9 cellular contexts compared by ENCODE assay signal in genomic region chr16:84741351-84741791, GRCh38. TPM values are rescaled to one million over a fixed set of nuclear protein-coding genes. Genes with fewer than 3 reads are reported as not detected.
DNase-seq lines count a peak whose midpoint lies in the region; ATAC-seq, FAIRE-seq and TF ChIP-seq lines count a peak whose summit lies in the region.
"Had no signal": no experiment of that assay in that cellular context is flagged by ENCODE, and none has a peak within 500 bp of the region (broad histone marks: within the 10 kb centered on the region; RNA-seq: fewer than 3 reads in every experiment).

No MANE protein-coding gene starts in this region.

- peaks cover 30% of the 10 kb centered on the region for H3K4me1 Mint-ChIP-seq in activated B cell treated with CpG ODN at 0.5 μM for 24 hours

- peak overlapping the region; percentile 0 for H3K27ac Mint-ChIP-seq in activated B cell treated with CpG ODN at 0.5 μM for 24 hours

- no peak overlapping the region for H3K4me3 Mint-ChIP-seq in activated B cell treated with CpG ODN at 0.5 μM for 24 hours

- intact Hi-C loops in activated B cell treated with CpG ODN at 0.5 μM for 24 hours (cut with micrococcal nuclease) = no loop called here

- no peak for TF ChIP-seq CTCF in activated B cell treated with CpG ODN at 0.5 μM for 24 hours (IDR thresholded peaks at IDR 0.05)

- ATAC-seq in activated B cell treated with CpG ODN at 0.5 μM for 24 hours (ENCODE audit: low read depth) = no peak

- DNase-seq in stimulated activated CD4-positive, alpha-beta T cell treated with anti-CD3 and anti-CD28 coated beads, Interleukin-15, amount 100 ng/mL, for 24 hours = peak; percentile 41
- no peak for DNase-seq in stimulated activated CD4-positive, alpha-beta T cell treated with anti-CD3 and anti-CD28 coated beads, Interleukin-2, amount 100 ng/mL, for 24 hours
- DNase-seq in activated B cell treated with CpG ODN at 0.5 μM for 24 hours (no peak), iris pigment epithelial cell (ENCODE audit: low read depth) (peak; percentile 40), SKM-1 (lab: John Stamatoyannopoulos, UW; ENCODE audit: unreplicated experiment) (no peak), SK-N-DZ (ENCODE audit: low spot score) (no peak), AML-193 (lab: John Stamatoyannopoulos, UW) (no peak), HTR-8/SVneo (ENCODE audit: insufficient read length, low spot score) (no peak)
- DNase-seq: NCI-H748 treated with DMSO at 0.1 percent for 48 hours had no signal

- peaks cover 67% of the 10 kb centered on the region for H3K36me3 Mint-ChIP-seq in activated B cell treated with CpG ODN at 0.5 μM for 24 hours (ENCODE audit: low read depth)

- FAIRE-seq in HTR-8/SVneo (lab: Jason Lieb, UNC) = no peak

- H3K27me3 Mint-ChIP-seq in activated B cell treated with CpG ODN at 0.5 μM for 24 hours = no peaks in the 10 kb centered on the region

- POLR2A ChIA-PET in activated B cell treated with CpG ODN at 0.5 μM for 24 hours (lab: Charles Lee) = interaction anchor here (0.6 to 1.4 kb wide), 2 partner anchors 11 to 609 kb away, joined by 3 to 4 read pairs; no protein-coding TSS in a partner anchor

- H3K9me3 Mint-ChIP-seq in activated B cell treated with CpG ODN at 0.5 μM for 24 hours = no peaks in the 10 kb centered on the region

- CTCF ChIA-PET in activated B cell treated with CpG ODN at 0.5 μM for 24 hours (lab: Charles Lee) = interaction anchor here (0.6 to 5.1 kb wide), 3 partner anchors 16 to 218 kb away, joined by 3 to 65 read pairs (median 53); no protein-coding TSS in a partner anchor

RNA-seq across cellular contexts. Expression of gene USP10, which starts 41.6 kb away (rescaled TPM):
- 138 and 147 TPM in 2 replicates for total RNA-seq in activated B cell treated with CpG ODN at 0.5 μM for 24 hours
- 57.4 and 58.4 TPM in 2 replicates for polyA plus RNA-seq in SK-N-DZ (2014; cell fraction: cytosol; rRNA removed)
- 56.1 and 63.8 TPM in 2 replicates for polyA plus RNA-seq in SK-N-DZ (2014; cell fraction: nucleus; rRNA removed)

Comparison
In these comparisons a context has a peak if more than half of its experiments do, and no peak if none do; other contexts are left out.
1. DNase-seq: peak in stimulated activated CD4-positive, alpha-beta T cell treated with anti-CD3 and anti-CD28 coated beads, Interleukin-15, amount 100 ng/mL, for 24 hours (single experiment) and iris pigment epithelial cell (single experiment); none in stimulated activated CD4-positive, alpha-beta T cell treated with anti-CD3 and anti-CD28 coated beads, Interleukin-2, amount 100 ng/mL, for 24 hours (0 of 2), activated B cell treated with CpG ODN at 0.5 μM for 24 hours (single experiment), SKM-1 (single experiment), SK-N-DZ (single experiment), AML-193 (0 of 2) and HTR-8/SVneo (single experiment).